ENCODE assay signal across 9 cellular contexts in the genomic region with DNA sequence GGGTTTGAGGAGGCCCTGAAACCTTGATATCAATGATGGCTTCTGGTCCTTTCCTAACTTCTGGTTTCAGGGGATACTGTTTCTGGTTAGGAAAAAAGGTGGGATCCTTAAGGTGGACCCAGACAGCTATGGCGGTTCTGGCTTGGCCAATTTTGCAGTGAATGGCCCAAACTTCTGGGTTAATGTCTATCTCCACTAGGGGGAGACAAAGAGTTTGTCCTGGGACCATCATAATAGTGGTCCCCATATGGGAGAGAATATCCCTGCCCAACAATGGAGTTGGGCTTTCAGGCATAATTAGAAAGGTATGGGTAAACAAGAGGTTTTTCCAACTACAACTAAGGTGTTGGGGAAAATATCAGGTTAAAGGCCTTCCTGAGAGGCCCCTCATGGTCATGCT.
DNase-seq lines count a peak whose midpoint lies in the region; ATAC-seq and TF ChIP-seq lines count a peak whose summit lies in the region.
"Had no signal": no experiment of that assay in that cellular context is flagged by ENCODE, and none has a peak within 500 bp of the region (broad histone marks: within the 10 kb centered on the region; RNA-seq: fewer than 3 reads in every experiment).

No MANE protein-coding gene starts in this region.

- H3K27ac ChIP-seq in GM23248 (no peak overlapping the region), foreskin keratinocyte (no peak overlapping the region), tibial artery (no peak overlapping the region), esophagus squamous epithelium (no peak overlapping the region)

- no peaks in the 10 kb centered on the region for H3K36me3 ChIP-seq in BJ (ENCODE audit: control insufficient read depth, insufficient read depth, low read length)
- H3K36me3 ChIP-seq in GM23248 (ENCODE audit: low read depth) = no peaks in the 10 kb centered on the region
- no peaks in the 10 kb centered on the region for H3K36me3 ChIP-seq in tibial artery
- no peaks in the 10 kb centered on the region for H3K36me3 ChIP-seq in esophagus squamous epithelium

- H3F3A ChIP-seq in GM23248 (ENCODE audit: insufficient read depth) = no peaks in the 10 kb centered on the region

- no peaks in the 10 kb centered on the region for H3K9me2 ChIP-seq in GM23248 (ENCODE audit: insufficient read depth)

- H3K9ac ChIP-seq in GM23248 = no peak overlapping the region

- no peaks in the 10 kb centered on the region for H3K79me2 ChIP-seq in GM23248 (ENCODE audit: insufficient read depth)

- intact Hi-C loops in tibial artery (cut with DNase I; ENCODE audit: low total_unique reads) = no loop called here
- intact Hi-C loops in sciatic nerve (cut with DNase I) = no loop called here
- intact Hi-C loops in esophagus squamous epithelium (cut with DNase I) = no loop called here

- 48 to 53% methylated on average over 1 of the region's 1 CpG for WGBS in GM23248 (ENCODE audit: low coverage in 1 of 2, low lambda C conversion rate in 2 of 2, missing lambda C conversion rate in 2 of 2), 2 experiments
- 77 to 100% methylated on average over 1 of the region's 1 CpG for WGBS in esophagus squamous epithelium, 2 donors

- no peak overlapping the region for H2AFZ ChIP-seq in GM23248

- ATAC-seq in SK-N-SH treated with all-trans-retinoic acid at 6 μM for 48 hours (peak; percentile 41; the same call in 1 of the 3 replicates), foreskin keratinocyte (peak; percentile 32), HG03039 (IDR thresholded peaks at IDR 0.05; ENCODE audit: unreplicated experiment) (no peak), sciatic nerve (no peak)

- peak; percentile 46 for TF ChIP-seq CTCF in BJ (IDR thresholded peaks at IDR 0.05; ENCODE audit: insufficient read depth, low read depth, low read length)
- peak; percentile 54 for TF ChIP-seq CTCF in foreskin keratinocyte (conservative IDR thresholded peaks at IDR 0.05)
- no peak for TF ChIP-seq CTCF in tibial artery (IDR thresholded peaks at IDR 0.05)
- TF ChIP-seq CTCF in esophagus squamous epithelium (IDR thresholded peaks at IDR 0.05) = peak in 1 of 6 experiments; percentile 27

- CTCF ChIA-PET in BJ (lab: Yijun Ruan, JAX) = interaction anchor here (0.9 to 1.5 kb wide), 5 partner anchors 11 to 282 kb away, joined by 3 to 4 read pairs (median 3); partner anchors contain the start of gene CALCRL

- no peak overlapping the region for H3K4me3 ChIP-seq in BJ (ENCODE audit: low read depth, low read length)
- H3K4me3 ChIP-seq in GM23248 = no peak overlapping the region
- no peak overlapping the region for H3K4me3 ChIP-seq in tibial artery
- H3K4me3 ChIP-seq in esophagus squamous epithelium = no peak overlapping the region

- no peak overlapping the region for H3K4me2 ChIP-seq in GM23248 (ENCODE audit: unreplicated experiment)

- no peaks in the 10 kb centered on the region for H3K9me3 ChIP-seq in GM23248 (ENCODE audit: low read depth)
- peaks cover 0 to 3% (median 0%) of the 10 kb centered on the region in 3 donors for H3K9me3 ChIP-seq in tibial artery
- no peaks in the 10 kb centered on the region for H3K9me3 ChIP-seq in esophagus squamous epithelium

- in situ Hi-C loops in GM23248 (cut with MboI) = no loop called here

- no peak for TF ChIP-seq POLR2A in esophagus squamous epithelium (IDR thresholded peaks at IDR 0.05)

- POLR2A ChIA-PET in BJ (lab: Charles Lee) = no interaction called here

- no peaks in the 10 kb centered on the region for H3K27me3 ChIP-seq in BJ (ENCODE audit: control insufficient read depth, insufficient read depth, low read length)
- H3K27me3 ChIP-seq in GM23248 (replicated peaks; ENCODE audit: insufficient read depth) = no peaks in the 10 kb centered on the region
- no peaks in the 10 kb centered on the region for H3K27me3 ChIP-seq in foreskin keratinocyte
- no peaks in the 10 kb centered on the region for H3K27me3 ChIP-seq in tibial artery
- H3K27me3 ChIP-seq in esophagus squamous epithelium = no peaks in the 10 kb centered on the region

- H3K4me1 ChIP-seq in GM23248 (ENCODE audit: insufficient read depth) = no peaks in the 10 kb centered on the region
- H3K4me1 ChIP-seq in foreskin keratinocyte = no peaks in the 10 kb centered on the region
- H3K4me1 ChIP-seq in tibial artery = no peaks in the 10 kb centered on the region
- H3K4me1 ChIP-seq in esophagus squamous epithelium = peaks cover 0 to 10% (median 0%) of the 10 kb centered on the region in 3 donors

- DNase-seq in BJ (ENCODE audit: low read depth) = no peak
- DNase-seq in GM23248 = peak; percentile 3
- DNase-seq in foreskin keratinocyte = no peak
- DNase-seq in tibial artery = no peak
- no peak for DNase-seq in sciatic nerve (ENCODE audit: low spot score)
- DNase-seq in esophagus squamous epithelium (lab: John Stamatoyannopoulos, UW) = no peak
- DNase-seq: anterior cingulate cortex had no signal

- no peaks in the 10 kb centered on the region for H4K20me1 ChIP-seq in GM23248 (ENCODE audit: insufficient read depth)

TF ChIP-seq in SK-N-SH treated with all-trans-retinoic acid at 6 μM for 48 hours, 23 proteins besides CTCF, POLR2A, EP300 and RAD21:
- TF ChIP-seq ISL1 (CRISPR knock-in tag; IDR thresholded peaks at IDR 0.05) (no peak), RARB (CRISPR knock-in tag; IDR thresholded peaks at IDR 0.05) (no peak), BACH2 (CRISPR knock-in tag; IDR thresholded peaks at IDR 0.05; ENCODE audit: borderline replicate concordance) (no peak), OSR1 (CRISPR knock-in tag; IDR thresholded peaks at IDR 0.05) (no peak), PPARA (CRISPR knock-in tag; IDR thresholded peaks at IDR 0.05; ENCODE audit: borderline replicate concordance) (no peak)

Comparison
In these comparisons a context has a peak if more than half of its experiments do, and no peak if none do; other contexts are left out.
1. CTCF ChIP-seq: peak in BJ (single experiment) and foreskin keratinocyte (single experiment); none in tibial artery (0 of 2).
2. ATAC-seq: peak in SK-N-SH treated with all-trans-retinoic acid at 6 μM for 48 hours (single experiment) and foreskin keratinocyte (single experiment); none in HG03039 (single experiment) and sciatic nerve (single experiment).